Comparison of ENCODE assay signal across 21 cellular contexts in genomic region chr9:125861405-125862063, GRCh38.
"Had no signal": no experiment of that assay in that cellular context is flagged by ENCODE, and none has a peak within 500 bp of the region (broad histone marks: within the 10 kb centered on the region; RNA-seq: fewer than 3 reads in every experiment).

No MANE protein-coding gene starts in this region.

- DNase-seq: activated CD4-positive, alpha-beta T cell treated with anti-CD3 and anti-CD28 coated beads, Interleukin-2, amount 10 ng/mL, durations not matched to agents 24 days and 14 days; activated CD4-positive, CD25-positive, alpha-beta regulatory T cell; activated CD8-positive, alpha-beta memory T cell treated with anti-CD3 and anti-CD28 coated beads, Interleukin-2, amount 50 U/mL, for 4 hours; activated CD8-positive, alpha-beta T cell treated with anti-CD3 and anti-CD28 coated beads, Interleukin-2, amount 10 ng/mL, durations not matched to agents 7 days and 5 days; activated gamma-delta T cell; activated naive CD8-positive, alpha-beta T cell treated with anti-CD3 and anti-CD28 coated beads for 36 hours; activated T-cell treated with anti-CD3 and anti-CD28 coated beads, Interleukin-2, amount 50 U/mL, for 48 hours; anterior cingulate cortex; brain microvascular endothelial cell; effector memory CD4-positive, alpha-beta T cell; nucleus accumbens; small intestine; stimulated activated CD4-positive, alpha-beta T cell treated with anti-CD3 and anti-CD28 coated beads, Interleukin-4, amount 100 ng/mL, for 24 hours; stimulated activated naive CD4-positive, alpha-beta T cell treated with Interleukin-2 at 50 U/mL for 16 hours; substantia nigra; uterus had no signal

- H3K4me3 Mint-ChIP-seq: activated CD4-positive, alpha-beta T cell treated with anti-CD3 and anti-CD28 coated beads, Interleukin-2, amount 10 ng/mL, durations not matched to agents 24 days and 14 days; activated CD8-positive, alpha-beta T cell treated with anti-CD3 and anti-CD28 coated beads, Interleukin-2, amount 10 ng/mL, durations not matched to agents 7 days and 5 days; activated naive CD8-positive, alpha-beta T cell treated with anti-CD3 and anti-CD28 coated beads for 36 hours; dendritic cell treated with granulocyte-macrophage colony-stimulating factor and Interleukin-4, amounts not matched to agents 40 ng/mL and 50 ng/mL, for 4 days; nephron; T-helper 2 cell treated with Interferon-gamma antibody and Interleukin-4, amounts not matched to agents 5 μg/mL and 100 μg/mL, for 36 hours had no signal

- H3K27me3 Mint-ChIP-seq: activated CD4-positive, alpha-beta T cell treated with anti-CD3 and anti-CD28 coated beads, Interleukin-2, amount 10 ng/mL, durations not matched to agents 24 days and 14 days; activated naive CD8-positive, alpha-beta T cell treated with anti-CD3 and anti-CD28 coated beads for 36 hours; dendritic cell treated with granulocyte-macrophage colony-stimulating factor and Interleukin-4, amounts not matched to agents 40 ng/mL and 50 ng/mL, for 4 days had no signal

- H3K4me3 ChIP-seq: right atrium auricular region, tibial nerve, uterus had no signal

- H3K4me1 Mint-ChIP-seq: nephron had no signal

- H3K27ac Mint-ChIP-seq: activated CD4-positive, alpha-beta T cell treated with anti-CD3 and anti-CD28 coated beads, Interleukin-2, amount 10 ng/mL, durations not matched to agents 24 days and 14 days; activated CD8-positive, alpha-beta T cell treated with anti-CD3 and anti-CD28 coated beads, Interleukin-2, amount 10 ng/mL, durations not matched to agents 7 days and 5 days; activated naive CD8-positive, alpha-beta T cell treated with anti-CD3 and anti-CD28 coated beads for 36 hours; dendritic cell treated with granulocyte-macrophage colony-stimulating factor and Interleukin-4, amounts not matched to agents 40 ng/mL and 50 ng/mL, for 4 days; nephron; T-helper 2 cell treated with Interferon-gamma antibody and Interleukin-4, amounts not matched to agents 5 μg/mL and 100 μg/mL, for 36 hours had no signal

- H3K9me3 Mint-ChIP-seq: activated CD4-positive, alpha-beta T cell treated with anti-CD3 and anti-CD28 coated beads, Interleukin-2, amount 10 ng/mL, durations not matched to agents 24 days and 14 days; activated naive CD8-positive, alpha-beta T cell treated with anti-CD3 and anti-CD28 coated beads for 36 hours; dendritic cell treated with granulocyte-macrophage colony-stimulating factor and Interleukin-4, amounts not matched to agents 40 ng/mL and 50 ng/mL, for 4 days; T-helper 2 cell treated with Interferon-gamma antibody and Interleukin-4, amounts not matched to agents 5 μg/mL and 100 μg/mL, for 36 hours had no signal
